In genomic region chr1:55280731-55281130, GRCh38 we compare ENCODE assay signal across 14 cellular contexts.
A peak's percentile ranks its signal among the peaks of the same experiment; 100 is the strongest.
DNase-seq lines count a peak whose midpoint lies in the region; ATAC-seq lines count a peak whose summit lies in the region.
"Had no signal": no experiment of that assay in that cellular context is flagged by ENCODE, and none has a peak within 500 bp of the region (broad histone marks: within the 10 kb centered on the region; RNA-seq: fewer than 3 reads in every experiment).

No MANE protein-coding gene starts in this region.

- no peaks in the 10 kb centered on the region for H3K9me3 ChIP-seq in effector memory CD4-positive, alpha-beta T cell (ENCODE audit: control insufficient read depth, low read length)
- no peaks in the 10 kb centered on the region for H3K9me3 ChIP-seq in HAP-1
- H3K9me3 ChIP-seq: SJCRH30 had no signal

- no peak for ATAC-seq in HG03457 (IDR thresholded peaks at IDR 0.05; ENCODE audit: unreplicated experiment)

- no peak overlapping the region for H3K27ac ChIP-seq in effector memory CD4-positive, alpha-beta T cell (ENCODE audit: insufficient read depth, low read length, poor library complexity, severe bottlenecking)
- H3K27ac ChIP-seq: SJCRH30 had no signal

- no peaks in the 10 kb centered on the region for H3K36me3 ChIP-seq in effector memory CD4-positive, alpha-beta T cell (ENCODE audit: control insufficient read depth, insufficient read depth, low read length)
- no peaks in the 10 kb centered on the region for H3K36me3 ChIP-seq in HAP-1 (replicated peaks)
- H3K36me3 ChIP-seq: SJCRH30 had no signal

- no peaks in the 10 kb centered on the region for H3K27me3 ChIP-seq in effector memory CD4-positive, alpha-beta T cell (replicated peaks; ENCODE audit: control insufficient read depth, insufficient read depth, low read length, poor library complexity, severe bottlenecking)
- no peaks in the 10 kb centered on the region for H3K27me3 ChIP-seq in HAP-1 (ENCODE audit: low read depth)
- H3K27me3 ChIP-seq: SJCRH30 had no signal

- peaks cover 4% of the 10 kb centered on the region for H3K4me1 ChIP-seq in effector memory CD4-positive, alpha-beta T cell (ENCODE audit: control insufficient read depth, insufficient read depth, low read length, poor library complexity, severe bottlenecking)
- H3K4me1 ChIP-seq in HAP-1: 0 out of 2 replicates have a peak, but pooled peaks cover 3% of the 10 kb centered on the region

- in situ Hi-C loops in HAP-1 (cut with MboI; ENCODE audit: low sequenced_read_pairs): loop anchor here (10.0 kb wide), 1 partner anchor 1304 kb away; no protein-coding TSS in a partner anchor

- DNase-seq in EH (ENCODE audit: low read depth) (peak; percentile 37), HT1080 (ENCODE audit: low read depth) (peak; percentile 36), amniotic epithelial cell (ENCODE audit: low read depth) (peak; percentile 24), fibroblast of the conjunctiva (ENCODE audit: low read depth) (peak; percentile 23), HAP-1 (ENCODE audit: low spot score in 2 of 2) (no peak)
- no peak for DNase-seq in effector memory CD4-positive, alpha-beta T cell
- DNase-seq: CD4-positive, CD25-positive, alpha-beta regulatory T cell; KG1; NCI-H1092; NCI-H146; NCI-H2081; NCI-H748 treated with DMSO at 0.1 percent for 48 hours; SJCRH30 had no signal

- H3K4me3 ChIP-seq in effector memory CD4-positive, alpha-beta T cell (ENCODE audit: insufficient read depth, low read depth, low read length, poor library complexity, severe bottlenecking): no peak overlapping the region
- no peak overlapping the region for H3K4me3 ChIP-seq in HAP-1
- H3K4me3 ChIP-seq: SJCRH30 had no signal

Comparison
In these comparisons a context has a peak if more than half of its experiments do, and no peak if none do; other contexts are left out.
1. DNase-seq: peak in EH (single experiment), HT1080 (single experiment), amniotic epithelial cell (single experiment) and fibroblast of the conjunctiva (single experiment); none in effector memory CD4-positive, alpha-beta T cell (0 of 3) and HAP-1 (0 of 2).